ENCODE assay signal across 27 cellular contexts in the genomic region with DNA sequence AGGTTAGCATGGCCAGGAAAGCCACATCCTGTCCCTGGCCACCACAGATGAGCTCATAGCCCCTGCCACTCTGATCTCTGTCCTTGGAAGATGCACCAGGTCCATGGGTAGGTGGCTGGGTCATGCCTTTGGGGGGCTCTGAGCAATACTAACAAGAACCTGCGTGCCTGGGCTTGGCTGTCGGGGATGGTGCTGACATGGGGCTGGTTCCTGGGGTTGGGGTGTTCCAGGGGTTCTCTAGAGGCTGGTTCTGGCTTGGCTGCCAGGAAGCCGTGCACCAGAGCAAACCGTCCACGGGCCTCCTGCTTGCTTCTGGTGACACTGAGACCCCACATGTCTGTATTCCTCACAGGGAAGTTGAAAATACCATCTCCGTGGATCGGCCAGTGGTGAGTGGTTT. TPM values are rescaled to one million over a fixed set of nuclear protein-coding genes. Genes with fewer than 3 reads are reported as not detected.
A peak's percentile ranks its signal among the peaks of the same experiment; 100 is the strongest.
DNase-seq lines count a peak whose midpoint lies in the region; ATAC-seq, FAIRE-seq and TF ChIP-seq lines count a peak whose summit lies in the region.
"Had no signal": no experiment of that assay in that cellular context is flagged by ENCODE, and none has a peak within 500 bp of the region (broad histone marks: within the 10 kb centered on the region; RNA-seq: fewer than 3 reads in every experiment).

No MANE protein-coding gene starts in this region.

- FAIRE-seq in K562 (lab: Jason Lieb, UNC) (no peak), small intestine (lab: Jason Lieb, UNC) (no peak)
- FAIRE-seq: A204.1, GM12891, H54 had no signal

- H3K36me3 Mint-ChIP-seq in activated naive CD8-positive, alpha-beta T cell treated with anti-CD3 and anti-CD28 coated beads, Interleukin-2, amount 10 ng/mL, durations not matched to agents 7 days and 5 days = peaks cover 4% of the 10 kb centered on the region
- peaks cover 2% of the 10 kb centered on the region for H3K36me3 Mint-ChIP-seq in activated naive CD8-positive, alpha-beta T cell treated with anti-CD3 and anti-CD28 coated beads for 36 hours

- H3K27me3 ChIP-seq in K562 (ENCODE audit: control insufficient read depth in 2 of 2, insufficient read depth in 2 of 2, low read length in 2 of 2) = peaks cover 2 to 6% of the 10 kb centered on the region in 2 experiments; a peak in 1 of 5 replicates
- no peaks in the 10 kb centered on the region for H3K27me3 ChIP-seq in small intestine (ENCODE audit: control insufficient read depth in 2 of 2, insufficient read depth in 2 of 2, low read length in 2 of 2)

- no peaks in the 10 kb centered on the region for H3K9me3 Mint-ChIP-seq in activated naive CD8-positive, alpha-beta T cell treated with anti-CD3 and anti-CD28 coated beads, Interleukin-2, amount 10 ng/mL, durations not matched to agents 7 days and 5 days
- H3K9me3 Mint-ChIP-seq in activated naive CD8-positive, alpha-beta T cell treated with anti-CD3 and anti-CD28 coated beads for 36 hours = no peaks in the 10 kb centered on the region
- H3K9me3 Mint-ChIP-seq: CD8-positive, alpha-beta T cell had no signal

- H3K9me3 ChIP-seq in K562 (replicated peaks; ENCODE audit: control insufficient read depth, insufficient read depth, low read depth, low read length) = no peaks in the 10 kb centered on the region
- H3K9me3 ChIP-seq in small intestine (ENCODE audit: control insufficient read depth, low read depth) = no peaks in the 10 kb centered on the region
- H3K9me3 ChIP-seq: Caco-2 had no signal

- TF ChIP-seq EP300 in K562 (IDR thresholded peaks at IDR 0.05; ENCODE audit: low read length) = no peak

- no peak overlapping the region for H3K4me3 ChIP-seq in K562
- no peak overlapping the region for H3K4me3 ChIP-seq in small intestine (ENCODE audit: low read depth in 1 of 2, low read length in 2 of 2)
- H3K4me3 ChIP-seq: SK-N-MC had no signal

- no peak for TF ChIP-seq RAD21 in K562 (CRISPR knock-in tag; conservative IDR thresholded peaks at IDR 0.05 in 1 of 2, IDR thresholded peaks at IDR 0.05 in 1 of 2)

- TF ChIP-seq CTCF in K562 (IDR thresholded peaks at IDR 0.05 in 2 of 3, conservative IDR thresholded peaks at IDR 0.05 in 1 of 3; ENCODE audit: insufficient read depth in 2 of 3, low read depth in 1 of 3, low read length in 3 of 3) = no peak

- peak overlapping the region; percentile 15 for H3K27ac Mint-ChIP-seq in activated naive CD8-positive, alpha-beta T cell treated with anti-CD3 and anti-CD28 coated beads, Interleukin-2, amount 10 ng/mL, durations not matched to agents 7 days and 5 days
- H3K27ac Mint-ChIP-seq in activated naive CD8-positive, alpha-beta T cell treated with anti-CD3 and anti-CD28 coated beads for 36 hours = no peak overlapping the region

- H3K4me1 ChIP-seq in K562 (replicated peaks in 1 of 2; ENCODE audit: control insufficient read depth in 2 of 2, insufficient read depth in 2 of 2, low read length in 2 of 2) = peaks cover 0 to 6% of the 10 kb centered on the region in 2 experiments; a peak in 2 of 5 replicates
- no peaks in the 10 kb centered on the region for H3K4me1 ChIP-seq in small intestine (ENCODE audit: control insufficient read depth in 2 of 2, insufficient read depth in 1 of 2, low read depth in 1 of 2, low read length in 1 of 2)

- no peak for ATAC-seq in activated naive CD8-positive, alpha-beta T cell treated with anti-CD3 and anti-CD28 coated beads, Interleukin-2, amount 10 ng/mL, durations not matched to agents 7 days and 5 days (ENCODE audit: low read depth)
- no peak for ATAC-seq in K562
- no peak for ATAC-seq in HG03354 (IDR thresholded peaks at IDR 0.05; ENCODE audit: poor library complexity, severe bottlenecking, unreplicated experiment)
- ATAC-seq: CD8-positive, alpha-beta T cell had no signal

- no peak overlapping the region for H3K4me3 Mint-ChIP-seq in activated naive CD8-positive, alpha-beta T cell treated with anti-CD3 and anti-CD28 coated beads, Interleukin-2, amount 10 ng/mL, durations not matched to agents 7 days and 5 days
- no peak overlapping the region for H3K4me3 Mint-ChIP-seq in activated naive CD8-positive, alpha-beta T cell treated with anti-CD3 and anti-CD28 coated beads for 36 hours
- H3K4me3 Mint-ChIP-seq: CD8-positive, alpha-beta T cell had no signal

- peak overlapping the region; percentile 59; the same call in 1 of the 2 replicates for H2AFZ ChIP-seq in K562 (ENCODE audit: low read depth, low read length)

- H4K20me1 ChIP-seq in K562 (replicated peaks; ENCODE audit: control insufficient read depth, insufficient read depth, low read length) = no peaks in the 10 kb centered on the region

- 33% methylated on average over 7 of the region's 7 CpGs for WGBS in K562 (ENCODE audit: insufficient coverage, low coverage, missing lambda C conversion rate)
- WGBS in small intestine, 3 donors = 89 to 94% (median 92%) methylated on average over 7 of the region's 7 CpGs

- peaks cover 18% of the 10 kb centered on the region for H3K4me1 Mint-ChIP-seq in activated naive CD8-positive, alpha-beta T cell treated with anti-CD3 and anti-CD28 coated beads, Interleukin-2, amount 10 ng/mL, durations not matched to agents 7 days and 5 days
- peaks cover 3% of the 10 kb centered on the region for H3K4me1 Mint-ChIP-seq in activated naive CD8-positive, alpha-beta T cell treated with anti-CD3 and anti-CD28 coated beads for 36 hours

- intact Hi-C loops in K562 (cut with micrococcal nuclease) = no loop called here

- in situ Hi-C loops in K562 (cut with MboI) = no loop called here

- DNase-seq in activated naive CD8-positive, alpha-beta T cell treated with anti-CD3 and anti-CD28 coated beads, Interleukin-2, amount 10 ng/mL, durations not matched to agents 7 days and 5 days = no peak
- no peak for DNase-seq in activated naive CD8-positive, alpha-beta T cell treated with anti-CD3 and anti-CD28 coated beads for 36 hours
- DNase-seq in K562 (ENCODE audit: extremely low read depth in 1 of 4, low spot score in 3 of 4) = no peak
- DNase-seq in mesenteric fat pad (ENCODE audit: low spot score) = peak; percentile 45
- DNase-seq in SHP77 treated with DMSO at 0.1 percent for 48 hours (lab: John Stamatoyannopoulos, UW) = no peak
- DNase-seq in small intestine = no peak
- DNase-seq: Caco-2; CD8-positive, alpha-beta T cell; EL; GDM1; NCI-H1105; NCI-H1436 treated with DMSO at 0.1 percent for 48 hours; NCI-H187 treated with DMSO at 0.1 percent for 48 hours; NCI-H2107; NCI-H524; NCI-H774; NK-92 treated with Interleukin-12 subunit alpha and Interleukin-12 subunit beta, amount 100 ng/mL, for 24 hours; RPMI8226; SIG-M5 had no signal

- CTCF ChIA-PET in K562 (lab: Yijun Ruan, JAX; ENCODE audit: low intra/inter-chr PET ratio) = no interaction called here

- no peak overlapping the region for H3K4me2 ChIP-seq in K562 (ENCODE audit: insufficient read depth, low read length)

- H3K9ac ChIP-seq in K562 (ENCODE audit: insufficient read depth in 1 of 2, low read depth in 2 of 2, low read length in 2 of 2) = no peak overlapping the region

- no peaks in the 10 kb centered on the region for H3K36me3 ChIP-seq in K562 (ENCODE audit: control insufficient read depth, insufficient read depth, low read length)
- no peaks in the 10 kb centered on the region for H3K36me3 ChIP-seq in small intestine (ENCODE audit: control insufficient read depth in 2 of 2, insufficient read depth in 2 of 2, low read length in 2 of 2)

- H3K27ac ChIP-seq in K562 (ENCODE audit: extremely low read depth, low read depth, low read length) (no peak overlapping the region), temporal lobe (ENCODE audit: low read depth, low read length) (peak overlapping the region; percentile 99), small intestine (ENCODE audit: low read depth in 1 of 2, low read length in 1 of 2) (no peak overlapping the region)
- H3K27ac ChIP-seq: C4-2B, SK-N-MC had no signal

- no peaks in the 10 kb centered on the region for H3K27me3 Mint-ChIP-seq in activated naive CD8-positive, alpha-beta T cell treated with anti-CD3 and anti-CD28 coated beads, Interleukin-2, amount 10 ng/mL, durations not matched to agents 7 days and 5 days
- no peaks in the 10 kb centered on the region for H3K27me3 Mint-ChIP-seq in activated naive CD8-positive, alpha-beta T cell treated with anti-CD3 and anti-CD28 coated beads for 36 hours

- TF ChIP-seq POLR2A in K562 (conservative IDR thresholded peaks at IDR 0.05) = no peak

- POLR2A ChIA-PET in activated naive CD8-positive, alpha-beta T cell treated with anti-CD3 and anti-CD28 coated beads, Interleukin-2, amount 10 ng/mL, durations not matched to agents 7 days and 5 days (lab: Charles Lee) = no interaction called here
- POLR2A ChIA-PET in K562 (lab: Yijun Ruan, JAX) = interaction anchor here (1.2 kb wide), 1 partner anchor 11 kb away, joined by 3 read pairs; no protein-coding TSS in a partner anchor

- H3K79me2 ChIP-seq in K562 (ENCODE audit: control insufficient read depth, insufficient read depth, low read length) = no peaks in the 10 kb centered on the region

- H3K9me1 ChIP-seq in K562 (ENCODE audit: control insufficient read depth, insufficient read depth, low read length) = no peaks in the 10 kb centered on the region

- no TSS peak for BruUV-seq in K562 (replicated peaks; lab: Mats Ljungman, UMichigan)

RNA-seq across cellular contexts. Expression of a gene that starts 44.1 kb away (rescaled TPM):
- 10 to 100 TPM in 1 of 2 experiments, 1 to 10 TPM in 1; 8.3 to 10.1 TPM for total RNA-seq in activated naive CD8-positive, alpha-beta T cell treated with anti-CD3 and anti-CD28 coated beads, Interleukin-2, amount 10 ng/mL, durations not matched to agents 7 days and 5 days
- 1 to 10 TPM; 1.4 to 1.8 TPM for total RNA-seq in activated naive CD8-positive, alpha-beta T cell treated with anti-CD3 and anti-CD28 coated beads for 36 hours
- total RNA-seq in K562 (2011; cell fraction: chromatin; rRNA removed; ENCODE audit: low replicate concordance) = 1.1 and 2.1 TPM in 2 replicates
- total RNA-seq in K562 (2011; cell fraction: nucleolus; rRNA removed) = 0.39 and 0.67 TPM in 2 replicates
- total RNA-seq in K562 (2011; cell fraction: nucleoplasm; rRNA removed) = 0.88 and 0.92 TPM in 2 replicates
- total RNA-seq in K562 (2014; rRNA removed) (0.18 TPM in 1 of 2 replicates, not detected in the other), K562 (2014; rRNA removed; fragmentation: Illumina TruSeq; extraction: Trizol) (0.35 TPM in 1 of 2 replicates, not detected in the other), K562 (2015; rRNA removed; fragmentation: Illumina TruSeq; extraction: Trizol) (0.25 and 0.41 TPM in 2 replicates), K562 (2021) (0.33 TPM in 1 of 2 replicates, not detected in the other), mesenteric fat pad (6.7 TPM), temporal lobe (0.49 TPM)
- polyA plus RNA-seq in K562 (2011; rRNA removed) (0.07 and 0.39 TPM in 2 replicates), K562 (2014; fragmentation: Illumina TruSeq; extraction: Trizol) (0.22 and 0.34 TPM in 2 replicates), K562 (2014; fragmentation: Nextera tagmentation; extraction: Ambion mirVana) (under 1 TPM in 1 of 2 experiments, not detected in 1; 0.20 TPM), K562 (2014; rRNA removed) (0.03 and 0.04 TPM in 2 replicates), small intestine (10 to 100 TPM in 2 of 3 donors, 1 to 10 TPM in 1; 5.2 to 23.7 (median 13.5) TPM)
- polyA plus RNA-seq in K562 (2011; cell fraction: cytosol; rRNA removed) = 0.28 and 0.72 TPM in 2 replicates
- polyA plus RNA-seq in K562 (2011; cell fraction: nucleus; rRNA removed) = 0.92 and 2.7 TPM in 2 replicates
- 0.21 and 1.1 TPM in 2 replicates for polyA plus RNA-seq in K562 (2012)
- polyA minus RNA-seq in K562 (2011; rRNA and poly(A)+ RNA removed) = 0.24 TPM in 1 of 2 replicates, not detected in the other
- not detected in 2 replicates for polyA minus RNA-seq in K562 (2011; cell fraction: cytosol; rRNA and poly(A)+ RNA removed)
- 0.33 TPM in 1 of 2 replicates, not detected in the other for polyA minus RNA-seq in K562 (2011; cell fraction: nucleus; rRNA and poly(A)+ RNA removed)
- total RNA-seq: HT-29 had no signal
